ENCODE assay signal across 22 cellular contexts in the genomic region with DNA sequence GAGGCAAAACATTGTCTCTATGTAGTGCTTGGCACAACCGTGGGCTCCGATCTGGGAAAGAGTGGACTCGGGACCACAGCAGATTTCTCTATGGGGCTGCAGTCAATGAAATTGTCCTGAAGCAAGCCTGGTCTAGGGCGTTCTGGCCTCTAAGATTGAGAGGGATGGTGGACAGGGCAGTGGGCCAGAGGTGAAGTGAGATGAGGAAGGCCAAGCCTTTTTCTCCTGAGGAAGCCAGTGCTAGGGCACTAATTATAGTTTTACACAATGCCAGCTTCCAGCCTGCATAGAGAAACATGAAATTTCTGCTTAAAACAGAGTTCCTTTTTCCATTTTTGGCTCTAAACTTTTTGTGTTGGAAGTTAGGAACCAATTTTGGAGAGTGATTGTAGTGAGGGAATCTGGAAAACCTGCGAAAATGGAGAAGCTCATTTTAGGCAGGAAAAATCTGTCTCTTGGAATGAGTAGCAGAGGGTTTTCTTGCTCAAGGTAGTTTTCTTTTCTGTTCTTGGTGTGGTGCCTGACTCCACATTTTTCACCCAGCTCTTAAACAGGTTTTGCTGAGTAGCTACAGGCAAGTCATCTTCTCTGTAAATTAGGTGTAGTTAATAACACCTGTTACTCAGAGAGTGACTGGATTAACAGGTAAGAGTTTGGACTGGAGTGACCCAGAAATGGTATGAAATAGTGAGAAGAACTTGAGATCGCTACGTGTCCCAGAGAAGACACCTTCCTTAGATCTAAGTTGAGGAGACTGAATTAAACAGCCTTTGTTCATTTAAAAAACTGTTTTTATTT. TPM values are rescaled to one million over a fixed set of nuclear protein-coding genes. Genes with fewer than 3 reads are reported as not detected.
DNase-seq lines count a peak whose midpoint lies in the region; ATAC-seq and TF ChIP-seq lines count a peak whose summit lies in the region.
"Had no signal": no experiment of that assay in that cellular context is flagged by ENCODE, and none has a peak within 500 bp of the region (broad histone marks: within the 10 kb centered on the region; RNA-seq: fewer than 3 reads in every experiment).

No MANE protein-coding gene starts in this region.

- peaks cover 0 to 73% (median 33%) of the 10 kb centered on the region in 11 experiments; a peak in 18 of 22 replicates for H4K20me1 ChIP-seq in BLaER1 treated with 17β-estradiol and CSF1 and Interleukin-3, amounts not matched to agents 10 nM and 100 nM
- peaks cover 90% of the 10 kb centered on the region for H4K20me1 ChIP-seq in GM23338 (replicated peaks; ENCODE audit: insufficient read depth)

- 86 to 94% (median 92%) methylated on average over 7 of the region's 7 CpGs for WGBS in adrenal gland, 4 donors

- H3F3A ChIP-seq in GM23338 (replicated peaks; ENCODE audit: low read depth) = no peaks in the 10 kb centered on the region

- peak overlapping the region in 8 of 11 experiments; percentile 9 to 84 (median 78); a peak in 14 of 22 replicates for H3K9ac ChIP-seq in BLaER1 treated with 17β-estradiol and CSF1 and Interleukin-3, amounts not matched to agents 10 nM and 100 nM
- H3K9ac ChIP-seq: neural progenitor cell had no signal

- no peak for TF ChIP-seq CTCF in GM23338 (conservative IDR thresholded peaks at IDR 0.05; ENCODE audit: low read depth in 2 of 2)
- no peak for TF ChIP-seq CTCF in RWPE1 (conservative IDR thresholded peaks at IDR 0.05; ENCODE audit: low read depth)
- no peak for TF ChIP-seq CTCF in adrenal gland (IDR thresholded peaks at IDR 0.05)

- H3K4me1 ChIP-seq in BLaER1 treated with 17β-estradiol and CSF1 and Interleukin-3, amounts not matched to agents 10 nM and 100 nM = peaks cover 55 to 87% (median 80%) of the 10 kb centered on the region in 10 experiments
- H3K4me1 ChIP-seq in GM23338 (ENCODE audit: insufficient read depth) (peaks cover 40% of the 10 kb centered on the region), adrenal gland (replicated peaks in 1 of 2) (no peaks in the 10 kb centered on the region)
- H3K4me1 ChIP-seq: ascending aorta had no signal

- ATAC-seq in GM23338 = no peak
- ATAC-seq: psoas muscle had no signal

- H3K27ac Mint-ChIP-seq in GM23338 = no peak overlapping the region
- H3K27ac Mint-ChIP-seq: activated T-cell treated with anti-CD3 and anti-CD28 coated beads, Interleukin-2, amount 50 U/mL, for 24 hours; CD4-positive, alpha-beta T cell; neural progenitor cell had no signal

- peaks cover 18% of the 10 kb centered on the region for H3K36me3 Mint-ChIP-seq in GM23338 (ENCODE audit: low read depth)

- H3K4me1 Mint-ChIP-seq in GM23338 = peaks cover 45% of the 10 kb centered on the region

- peak overlapping the region in 9 of 11 experiments; percentile 71 to 97 (median 91); a peak in 17 of 22 replicates for H3K27ac ChIP-seq in BLaER1 treated with 17β-estradiol and CSF1 and Interleukin-3, amounts not matched to agents 10 nM and 100 nM
- peak overlapping the region; percentile 71; the same call in 1 of the 2 replicates for H3K27ac ChIP-seq in GM23338 (ENCODE audit: low read depth)
- peak overlapping the region; percentile 58 for H3K27ac ChIP-seq in RWPE1
- H3K27ac ChIP-seq in adrenal gland = no peak overlapping the region
- H3K27ac ChIP-seq: ascending aorta, neural progenitor cell, psoas muscle had no signal

- no peaks in the 10 kb centered on the region for H3K9me3 Mint-ChIP-seq in GM23338
- H3K9me3 Mint-ChIP-seq: activated T-cell treated with anti-CD3 and anti-CD28 coated beads, Interleukin-2, amount 50 U/mL, for 24 hours; CD4-positive, alpha-beta T cell had no signal

- peaks cover 0 to 7% (median 0%) of the 10 kb centered on the region in 11 experiments; a peak in 4 of 22 replicates for H3K9me3 ChIP-seq in BLaER1 treated with 17β-estradiol and CSF1 and Interleukin-3, amounts not matched to agents 10 nM and 100 nM (replicated peaks in 1 of 11)
- no peaks in the 10 kb centered on the region for H3K9me3 ChIP-seq in adrenal gland (replicated peaks in 1 of 3)
- H3K9me3 ChIP-seq: ascending aorta, psoas muscle had no signal

- POLR2A ChIA-PET in RWPE1 (lab: Yijun Ruan, JAX; ENCODE audit: low non-redundant PET) = no interaction called here

- no peak for TF ChIP-seq POLR2A in adrenal gland (IDR thresholded peaks at IDR 0.05)

- H3K4me3 Mint-ChIP-seq in GM23338 = no peak overlapping the region
- H3K4me3 Mint-ChIP-seq: activated T-cell treated with anti-CD3 and anti-CD28 coated beads, Interleukin-2, amount 50 U/mL, for 24 hours; CD4-positive, alpha-beta T cell; neural progenitor cell had no signal

- H3K27me3 ChIP-seq in BLaER1 treated with 17β-estradiol and CSF1 and Interleukin-3, amounts not matched to agents 10 nM and 100 nM = no peaks in the 10 kb centered on the region
- H3K27me3 ChIP-seq in GM23338 (ENCODE audit: insufficient read depth) (no peaks in the 10 kb centered on the region), adrenal gland (no peaks in the 10 kb centered on the region)
- H3K27me3 ChIP-seq: ascending aorta, neural progenitor cell had no signal

- H3K4me2 ChIP-seq in BLaER1 treated with 17β-estradiol and CSF1 and Interleukin-3, amounts not matched to agents 10 nM and 100 nM = peak overlapping the region; percentile 79 to 95 (median 91)
- no peak overlapping the region for H3K4me2 ChIP-seq in GM23338
- H3K4me2 ChIP-seq: neural progenitor cell had no signal

- intact Hi-C loops in adrenal gland (cut with DNase I) = no loop called here

- CTCF ChIA-PET in RWPE1 (lab: Yijun Ruan, JAX) = interaction anchor here (0.7 kb wide), 1 partner anchor 76 kb away, joined by 3 read pairs; no protein-coding TSS in a partner anchor

- peaks cover 0 to 10% (median 5%) of the 10 kb centered on the region in 11 experiments; a peak in 7 of 22 replicates for H3K36me3 ChIP-seq in BLaER1 treated with 17β-estradiol and CSF1 and Interleukin-3, amounts not matched to agents 10 nM and 100 nM
- no peaks in the 10 kb centered on the region for H3K36me3 ChIP-seq in GM23338 (ENCODE audit: insufficient read depth)
- no peaks in the 10 kb centered on the region for H3K36me3 ChIP-seq in adrenal gland (replicated peaks in 1 of 2)
- H3K36me3 ChIP-seq: ascending aorta, neural progenitor cell had no signal

- H3K79me2 ChIP-seq in GM23338 (replicated peaks; ENCODE audit: insufficient read depth) = peaks cover 100% of the 10 kb centered on the region

- no peaks in the 10 kb centered on the region for H3K9me2 ChIP-seq in GM23338 (ENCODE audit: insufficient read depth)

- H2AFZ ChIP-seq in GM23338 = no peak overlapping the region
- H2AFZ ChIP-seq: neural progenitor cell had no signal

- peaks cover 3% of the 10 kb centered on the region for H3K27me3 Mint-ChIP-seq in GM23338 (ENCODE audit: insufficient read depth, low read depth, poor library complexity)
- H3K27me3 Mint-ChIP-seq: activated T-cell treated with anti-CD3 and anti-CD28 coated beads, Interleukin-2, amount 50 U/mL, for 24 hours; CD4-positive, alpha-beta T cell had no signal

- DNase-seq in GM23338 (ENCODE audit: low spot score) (no peak), RWPE1 (ENCODE audit: low spot score) (no peak), inferior parietal cortex (ENCODE audit: extremely low spot score) (peak; percentile 29), nucleus accumbens (lab: John Stamatoyannopoulos, UW) (no peak), adrenal gland (no peak), HK-2 (ENCODE audit: unreplicated experiment) (no peak)
- no peak for DNase-seq in NK-92 treated with Interleukin-12 subunit alpha and Interleukin-12 subunit beta, amount 100 ng/mL, for 24 hours (lab: John Stamatoyannopoulos, UW)
- DNase-seq: activated CD4-positive, alpha-beta T cell treated with anti-CD3 and anti-CD28 coated beads for 1 hour; activated CD8-positive, alpha-beta memory T cell treated with anti-CD3 and anti-CD28 coated beads for 24 hours; activated naive CD4-positive, alpha-beta T cell; activated T-cell treated with anti-CD3 and anti-CD28 coated beads, Interleukin-2, amount 50 U/mL, for 24 hours; CD4-positive, alpha-beta T cell; central memory CD4-positive, alpha-beta T cell; DMS53; foreskin fibroblast; NCI-H1417; NCI-H510A treated with DMSO at 0.1 percent for 48 hours; psoas muscle; SHP77 treated with DMSO at 0.1 percent for 48 hours had no signal

- H3K4me3 ChIP-seq in BLaER1 treated with 17β-estradiol and CSF1 and Interleukin-3, amounts not matched to agents 10 nM and 100 nM = no peak overlapping the region
- H3K4me3 ChIP-seq in GM23338 (no peak overlapping the region), adrenal gland (no peak overlapping the region)
- H3K4me3 ChIP-seq: ascending aorta, neural progenitor cell, psoas muscle had no signal

TF ChIP-seq in GM23338, 12 proteins besides CTCF, POLR2A, EP300 and RAD21 (continues in another document):
- no peak for TF ChIP-seq ZNF331 (CRISPR knock-in tag; IDR thresholded peaks at IDR 0.05; ENCODE audit: low read depth)
- TF ChIP-seq, protein P1, sequence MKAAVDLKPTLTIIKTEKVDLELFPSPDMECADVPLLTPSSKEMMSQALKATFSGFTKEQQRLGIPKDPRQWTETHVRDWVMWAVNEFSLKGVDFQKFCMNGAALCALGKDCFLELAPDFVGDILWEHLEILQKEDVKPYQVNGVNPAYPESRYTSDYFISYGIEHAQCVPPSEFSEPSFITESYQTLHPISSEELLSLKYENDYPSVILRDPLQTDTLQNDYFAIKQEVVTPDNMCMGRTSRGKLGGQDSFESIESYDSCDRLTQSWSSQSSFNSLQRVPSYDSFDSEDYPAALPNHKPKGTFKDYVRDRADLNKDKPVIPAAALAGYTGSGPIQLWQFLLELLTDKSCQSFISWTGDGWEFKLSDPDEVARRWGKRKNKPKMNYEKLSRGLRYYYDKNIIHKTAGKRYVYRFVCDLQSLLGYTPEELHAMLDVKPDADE (IDR thresholded peaks at IDR 0.05) = no peak
- TF ChIP-seq NANOG (IDR thresholded peaks at IDR 0.05; ENCODE audit: borderline replicate concordance) = no peak

RNA-seq across cellular contexts. Expression of a gene that starts 22.1 kb away (rescaled TPM):
- 141 and 149 TPM in 2 replicates for total RNA-seq in GM23338 (2014; rRNA removed; shearing (Covaris generic))
- polyA plus RNA-seq in GM23338 (2016; fragmentation: Nextera tagmentation; extraction: Ambion mirVana) = 101 and 104 TPM in 2 replicates
- total RNA-seq in adrenal gland = 10 to 100 TPM in 7 of 8 donors, 1 to 10 TPM in 1; 5.4 to 22.7 (median 15.4) TPM
- 10 to 100 TPM; 11.9 to 19.1 (median 13.1) TPM for polyA plus RNA-seq in adrenal gland

Comparison
In these comparisons a context has a peak if more than half of its experiments do, and no peak if none do; other contexts are left out.
1. H3K27ac ChIP-seq: peak in BLaER1 treated with 17β-estradiol and CSF1 and Interleukin-3, amounts not matched to agents 10 nM and 100 nM (9 of 11), GM23338 (single experiment) and RWPE1 (single experiment); none in adrenal gland (0 of 5).